In the genomic region with DNA sequence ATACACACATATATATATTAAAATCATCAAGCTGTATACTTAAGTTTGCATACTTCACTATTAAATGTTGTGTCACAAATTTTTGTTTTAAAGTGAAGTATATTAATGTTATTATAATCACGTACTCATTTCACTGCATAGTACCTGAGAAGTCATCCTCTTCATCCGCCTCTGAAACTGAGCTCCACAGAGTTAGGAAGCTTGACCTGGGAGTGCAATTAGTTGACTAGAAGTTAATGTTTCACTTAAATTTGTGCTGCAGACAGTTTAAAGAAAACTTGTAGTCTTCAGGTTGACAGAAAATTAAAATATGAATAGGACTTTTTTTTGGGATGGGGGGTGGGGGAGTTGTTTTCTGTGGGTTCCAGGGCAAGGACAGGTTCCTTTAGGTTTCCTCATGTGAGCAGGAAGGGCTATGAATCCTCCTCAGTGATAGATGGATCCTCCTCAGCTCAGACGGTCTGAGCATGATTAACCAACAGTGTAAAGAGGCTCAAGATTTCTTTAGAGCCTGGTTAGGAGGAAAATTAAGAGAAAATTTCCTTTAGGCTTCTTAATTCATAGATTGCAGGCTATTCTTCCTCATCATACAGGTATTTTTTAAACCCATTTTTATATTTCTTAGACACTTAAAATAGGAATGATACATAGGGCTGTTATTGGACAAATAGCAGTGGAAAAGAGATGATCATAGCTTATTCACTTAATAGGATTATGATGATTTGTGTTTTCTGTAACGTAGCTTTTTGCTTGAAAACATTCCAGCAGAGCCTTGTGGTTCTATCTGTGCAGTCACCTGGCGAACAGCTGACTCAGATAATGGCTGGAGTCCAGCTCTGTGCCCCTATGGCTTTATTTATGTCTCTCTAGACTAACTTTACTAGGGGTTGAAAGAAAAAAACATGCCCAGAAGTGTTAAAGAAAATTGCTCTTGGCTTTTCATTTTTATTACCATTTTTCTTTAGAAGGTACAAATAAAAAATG, we compare ENCODE assay signal across 1 cellular context.
TF ChIP-seq lines count a peak whose summit lies in the region.

No MANE protein-coding gene starts in this region.

TF ChIP-seq in IMR-90, 13 proteins besides CTCF, POLR2A, EP300 and RAD21 (continued from another document):
- TF ChIP-seq, protein P1, sequence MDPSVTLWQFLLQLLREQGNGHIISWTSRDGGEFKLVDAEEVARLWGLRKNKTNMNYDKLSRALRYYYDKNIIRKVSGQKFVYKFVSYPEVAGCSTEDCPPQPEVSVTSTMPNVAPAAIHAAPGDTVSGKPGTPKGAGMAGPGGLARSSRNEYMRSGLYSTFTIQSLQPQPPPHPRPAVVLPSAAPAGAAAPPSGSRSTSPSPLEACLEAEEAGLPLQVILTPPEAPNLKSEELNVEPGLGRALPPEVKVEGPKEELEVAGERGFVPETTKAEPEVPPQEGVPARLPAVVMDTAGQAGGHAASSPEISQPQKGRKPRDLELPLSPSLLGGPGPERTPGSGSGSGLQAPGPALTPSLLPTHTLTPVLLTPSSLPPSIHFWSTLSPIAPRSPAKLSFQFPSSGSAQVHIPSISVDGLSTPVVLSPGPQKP (IDR thresholded peaks at IDR 0.05; ENCODE audit: borderline replicate concordance, low read depth, low read length): no peak
- no peak for TF ChIP-seq RCOR1 (IDR thresholded peaks at IDR 0.05; ENCODE audit: insufficient replicate concordance, low read length)
